In genomic region chr17:43584666-43585102, GRCh38 we compare ENCODE assay signal across 1 cellular context.
TF ChIP-seq lines count a peak whose summit lies in the region.

No MANE protein-coding gene starts in this region.

TF ChIP-seq in HepG2, 621 proteins besides CTCF, POLR2A, EP300 and RAD21 (continued from another document and continues in another):
- TF ChIP-seq NCOR1 (IDR thresholded peaks at IDR 0.05; ENCODE audit: borderline replicate concordance, low read length) (peak; percentile 94; the same call in 1 of the 2 replicates), ZNF761 (CRISPR knock-in tag; conservative IDR thresholded peaks at IDR 0.05) (no peak), GLI4 (CRISPR knock-in tag; IDR thresholded peaks at IDR 0.05; ENCODE audit: borderline replicate concordance) (no peak), ZNF326 (CRISPR knock-in tag; IDR thresholded peaks at IDR 0.05; ENCODE audit: borderline replicate concordance) (no peak), PAF1 (CRISPR knock-in tag; IDR thresholded peaks at IDR 0.05) (no peak), KDM5B (CRISPR knock-in tag; IDR thresholded peaks at IDR 0.05; ENCODE audit: borderline replicate concordance) (no peak), IRF2 (CRISPR knock-in tag; IDR thresholded peaks at IDR 0.05) (peak; percentile 82), BORCS8-MEF2B (CRISPR knock-in tag; IDR thresholded peaks at IDR 0.05) (no peak), ZNF704 (CRISPR knock-in tag; IDR thresholded peaks at IDR 0.05; ENCODE audit: borderline replicate concordance) (no peak), FOXC1 (CRISPR knock-in tag; IDR thresholded peaks at IDR 0.05; ENCODE audit: borderline replicate concordance) (no peak), MIER3 (CRISPR knock-in tag; IDR thresholded peaks at IDR 0.05; ENCODE audit: borderline replicate concordance) (peak; percentile 63; the same call in 1 of the 2 replicates), KDM5A (IDR thresholded peaks at IDR 0.05; ENCODE audit: borderline replicate concordance, low read length) (peak; percentile 26; the same call in 1 of the 2 replicates), SP140L (CRISPR knock-in tag; IDR thresholded peaks at IDR 0.05; ENCODE audit: borderline replicate concordance) (no peak), ZNF383 (CRISPR knock-in tag; IDR thresholded peaks at IDR 0.05; ENCODE audit: borderline replicate concordance) (no peak), TBL1XR1 (IDR thresholded peaks at IDR 0.05; ENCODE audit: borderline replicate concordance, low read length, partially characterized antibody) (peak; percentile 12), TGIF2 (CRISPR knock-in tag; IDR thresholded peaks at IDR 0.05) (peak; percentile 30; the same call in 1 of the 2 replicates), ZBTB14 (CRISPR knock-in tag; IDR thresholded peaks at IDR 0.05) (no peak), EED (CRISPR knock-in tag; IDR thresholded peaks at IDR 0.05) (no peak), ZSCAN25 (CRISPR knock-in tag; IDR thresholded peaks at IDR 0.05) (peak; percentile 37; the same call in 1 of the 2 replicates), ZNF317 (CRISPR knock-in tag; IDR thresholded peaks at IDR 0.05) (no peak), SRF (IDR thresholded peaks at IDR 0.05; ENCODE audit: low read depth, low read length) (no peak; the same call in 1 of the 2 replicates), THAP8 (CRISPR knock-in tag; IDR thresholded peaks at IDR 0.05; ENCODE audit: borderline replicate concordance) (no peak), CAMTA2 (CRISPR knock-in tag; IDR thresholded peaks at IDR 0.05; ENCODE audit: borderline replicate concordance) (no peak), STAG1 (CRISPR knock-in tag; IDR thresholded peaks at IDR 0.05) (peak; percentile 12; the same call in 1 of the 2 replicates), HDAC2 (CRISPR knock-in tag; IDR thresholded peaks at IDR 0.05) (peak; percentile 89), JUND (CRISPR knock-in tag; IDR thresholded peaks at IDR 0.05) (peak; percentile 53; the same call in 1 of the 2 replicates), MYNN (CRISPR knock-in tag; IDR thresholded peaks at IDR 0.05; ENCODE audit: low read depth) (no peak), IRF9 (CRISPR knock-in tag; IDR thresholded peaks at IDR 0.05; ENCODE audit: borderline replicate concordance) (no peak), ZNF460 (CRISPR knock-in tag; IDR thresholded peaks at IDR 0.05; ENCODE audit: borderline replicate concordance) (no peak), ZNF619 (CRISPR knock-in tag; IDR thresholded peaks at IDR 0.05) (no peak), ZNF333 (CRISPR knock-in tag; IDR thresholded peaks at IDR 0.05; ENCODE audit: borderline replicate concordance) (no peak), KAT7 (CRISPR knock-in tag; IDR thresholded peaks at IDR 0.05; ENCODE audit: borderline replicate concordance) (no peak), FIP1L1 (IDR thresholded peaks at IDR 0.05; ENCODE audit: borderline replicate concordance, insufficient read depth, low read depth, low read length) (no peak), ZNF703 (CRISPR knock-in tag; IDR thresholded peaks at IDR 0.05; ENCODE audit: borderline replicate concordance) (no peak), ZIK1 (CRISPR knock-in tag; IDR thresholded peaks at IDR 0.05; ENCODE audit: borderline replicate concordance, low read depth) (no peak; the same call in 1 of the 2 replicates), NFE2L1 (CRISPR knock-in tag; IDR thresholded peaks at IDR 0.05; ENCODE audit: borderline replicate concordance) (no peak), RFX3 (CRISPR knock-in tag; IDR thresholded peaks at IDR 0.05) (no peak), ZNF546 (CRISPR knock-in tag; conservative IDR thresholded peaks at IDR 0.05) (no peak), FOXK2 (IDR thresholded peaks at IDR 0.05) (peak; percentile 50; the same call in 1 of the 2 replicates), FOXO1 (CRISPR knock-in tag; IDR thresholded peaks at IDR 0.05) (peak; percentile 87), PRDM10 (CRISPR knock-in tag; IDR thresholded peaks at IDR 0.05; ENCODE audit: low read depth) (no peak; the same call in 1 of the 2 replicates), REPIN1 (CRISPR knock-in tag; IDR thresholded peaks at IDR 0.05; ENCODE audit: borderline replicate concordance, low read depth) (peak; percentile 82; the same call in 1 of the 2 replicates), SIX4 (CRISPR knock-in tag; IDR thresholded peaks at IDR 0.05) (peak; percentile 87; the same call in 1 of the 2 replicates), ZNF180 (CRISPR knock-in tag; IDR thresholded peaks at IDR 0.05; ENCODE audit: borderline replicate concordance, low read depth) (no peak), BRD4 (CRISPR knock-in tag; IDR thresholded peaks at IDR 0.05) (no peak), PTBP1 (IDR thresholded peaks at IDR 0.05; ENCODE audit: low read depth, low read length, poor library complexity, severe bottlenecking) (no peak), ZNF549 (CRISPR knock-in tag; IDR thresholded peaks at IDR 0.05) (no peak), GABPA (IDR thresholded peaks at IDR 0.05; ENCODE audit: low read depth, low read length) (no peak), GABPA (CRISPR knock-in tag; IDR thresholded peaks at IDR 0.05; ENCODE audit: low read depth) (no peak), CCAR2 (optimal IDR thresholded peaks at IDR 0.05; ENCODE audit: low read depth, low read length) (no peak), BHLHE40 (IDR thresholded peaks at IDR 0.05; ENCODE audit: low read length) (no peak), ZNF597 (CRISPR knock-in tag; IDR thresholded peaks at IDR 0.05) (no peak)
- TF ChIP-seq, protein P1, sequence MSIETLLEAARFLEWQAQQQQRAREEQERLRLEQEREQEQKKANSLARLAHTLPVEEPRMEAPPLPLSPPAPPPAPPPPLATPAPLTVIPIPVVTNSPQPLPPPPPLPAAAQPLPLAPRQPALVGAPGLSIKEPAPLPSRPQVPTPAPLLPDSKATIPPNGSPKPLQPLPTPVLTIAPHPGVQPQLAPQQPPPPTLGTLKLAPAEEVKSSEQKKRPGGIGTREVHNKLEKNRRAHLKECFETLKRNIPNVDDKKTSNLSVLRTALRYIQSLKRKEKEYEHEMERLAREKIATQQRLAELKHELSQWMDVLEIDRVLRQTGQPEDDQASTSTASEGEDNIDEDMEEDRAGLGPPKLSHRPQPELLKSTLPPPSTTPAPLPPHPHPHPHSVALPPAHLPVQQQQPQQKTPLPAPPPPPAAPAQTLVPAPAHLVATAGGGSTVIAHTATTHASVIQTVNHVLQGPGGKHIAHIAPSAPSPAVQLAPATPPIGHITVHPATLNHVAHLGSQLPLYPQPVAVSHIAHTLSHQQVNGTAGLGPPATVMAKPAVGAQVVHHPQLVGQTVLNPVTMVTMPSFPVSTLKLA (IDR thresholded peaks at IDR 0.05), result no peak
- TF ChIP-seq, protein P2, sequence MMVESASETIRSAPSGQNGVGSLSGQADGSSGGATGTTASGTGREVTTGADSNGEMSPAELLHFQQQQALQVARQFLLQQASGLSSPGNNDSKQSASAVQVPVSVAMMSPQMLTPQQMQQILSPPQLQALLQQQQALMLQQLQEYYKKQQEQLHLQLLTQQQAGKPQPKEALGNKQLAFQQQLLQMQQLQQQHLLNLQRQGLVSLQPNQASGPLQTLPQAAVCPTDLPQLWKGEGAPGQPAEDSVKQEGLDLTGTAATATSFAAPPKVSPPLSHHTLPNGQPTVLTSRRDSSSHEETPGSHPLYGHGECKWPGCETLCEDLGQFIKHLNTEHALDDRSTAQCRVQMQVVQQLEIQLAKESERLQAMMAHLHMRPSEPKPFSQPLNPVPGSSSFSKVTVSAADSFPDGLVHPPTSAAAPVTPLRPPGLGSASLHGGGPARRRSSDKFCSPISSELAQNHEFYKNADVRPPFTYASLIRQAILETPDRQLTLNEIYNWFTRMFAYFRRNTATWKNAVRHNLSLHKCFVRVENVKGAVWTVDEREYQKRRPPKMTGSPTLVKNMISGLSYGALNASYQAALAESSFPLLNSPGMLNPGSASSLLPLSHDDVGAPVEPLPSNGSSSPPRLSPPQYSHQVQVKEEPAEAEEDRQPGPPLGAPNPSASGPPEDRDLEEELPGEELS (CRISPR knock-in tag; IDR thresholded peaks at IDR 0.05), result peak; percentile 90
- TF ChIP-seq, protein P3, sequence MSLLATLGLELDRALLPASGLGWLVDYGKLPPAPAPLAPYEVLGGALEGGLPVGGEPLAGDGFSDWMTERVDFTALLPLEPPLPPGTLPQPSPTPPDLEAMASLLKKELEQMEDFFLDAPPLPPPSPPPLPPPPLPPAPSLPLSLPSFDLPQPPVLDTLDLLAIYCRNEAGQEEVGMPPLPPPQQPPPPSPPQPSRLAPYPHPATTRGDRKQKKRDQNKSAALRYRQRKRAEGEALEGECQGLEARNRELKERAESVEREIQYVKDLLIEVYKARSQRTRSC (CRISPR knock-in tag; IDR thresholded peaks at IDR 0.05; ENCODE audit: low read depth), result no peak
- TF ChIP-seq, protein P4, sequence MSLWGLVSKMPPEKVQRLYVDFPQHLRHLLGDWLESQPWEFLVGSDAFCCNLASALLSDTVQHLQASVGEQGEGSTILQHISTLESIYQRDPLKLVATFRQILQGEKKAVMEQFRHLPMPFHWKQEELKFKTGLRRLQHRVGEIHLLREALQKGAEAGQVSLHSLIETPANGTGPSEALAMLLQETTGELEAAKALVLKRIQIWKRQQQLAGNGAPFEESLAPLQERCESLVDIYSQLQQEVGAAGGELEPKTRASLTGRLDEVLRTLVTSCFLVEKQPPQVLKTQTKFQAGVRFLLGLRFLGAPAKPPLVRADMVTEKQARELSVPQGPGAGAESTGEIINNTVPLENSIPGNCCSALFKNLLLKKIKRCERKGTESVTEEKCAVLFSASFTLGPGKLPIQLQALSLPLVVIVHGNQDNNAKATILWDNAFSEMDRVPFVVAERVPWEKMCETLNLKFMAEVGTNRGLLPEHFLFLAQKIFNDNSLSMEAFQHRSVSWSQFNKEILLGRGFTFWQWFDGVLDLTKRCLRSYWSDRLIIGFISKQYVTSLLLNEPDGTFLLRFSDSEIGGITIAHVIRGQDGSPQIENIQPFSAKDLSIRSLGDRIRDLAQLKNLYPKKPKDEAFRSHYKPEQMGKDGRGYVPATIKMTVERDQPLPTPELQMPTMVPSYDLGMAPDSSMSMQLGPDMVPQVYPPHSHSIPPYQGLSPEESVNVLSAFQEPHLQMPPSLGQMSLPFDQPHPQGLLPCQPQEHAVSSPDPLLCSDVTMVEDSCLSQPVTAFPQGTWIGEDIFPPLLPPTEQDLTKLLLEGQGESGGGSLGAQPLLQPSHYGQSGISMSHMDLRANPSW (CRISPR knock-in tag; IDR thresholded peaks at IDR 0.05; ENCODE audit: borderline replicate concordance), result no peak
